Comparison of ENCODE assay signal across 8 cellular contexts in genomic region chr15:31352911-31353811, GRCh38. TPM values are rescaled to one million over a fixed set of nuclear protein-coding genes. Genes with fewer than 3 reads are reported as not detected.
DNase-seq lines count a peak whose midpoint lies in the region; ATAC-seq and TF ChIP-seq lines count a peak whose summit lies in the region.

No MANE protein-coding gene starts in this region.

- DNase-seq in G401 (ENCODE audit: low spot score) (peak; percentile 90), SK-N-MC (ENCODE audit: low read depth, low spot score) (no peak), cerebellar cortex (ENCODE audit: low spot score) (peak; percentile 90), right lobe of liver (peak in 1 of 3 donors; percentile 55), DMS114 treated with DMSO at 0.1 percent for 48 hours (lab: John Stamatoyannopoulos, UW; ENCODE audit: unreplicated experiment) (no peak)

- 0 out of 2 replicates have a peak, but pooled peaks cover 9% of the 10 kb centered on the region for H3K36me3 ChIP-seq in SK-N-MC (ENCODE audit: insufficient read depth, low read length)
- H3K36me3 ChIP-seq in right lobe of liver: no peaks in the 10 kb centered on the region
- H3K36me3 ChIP-seq in subcutaneous abdominal adipose tissue (ENCODE audit: control insufficient read depth in 5 of 5, insufficient read depth in 5 of 5, low read length in 5 of 5): peaks cover 0 to 12% (median 4%) of the 10 kb centered on the region in 5 donors

- H3K4me1 ChIP-seq in right lobe of liver (peaks cover 0 to 52% (median 29%) of the 10 kb centered on the region in 4 donors), subcutaneous abdominal adipose tissue (ENCODE audit: control insufficient read depth in 5 of 5, insufficient read depth in 5 of 5, low read length in 5 of 5) (peaks cover 39 to 95% (median 92%) of the 10 kb centered on the region in 5 donors)

- H3K27ac ChIP-seq in SK-N-MC (peak overlapping the region; percentile 82), right lobe of liver (peak overlapping the region; percentile 48 to 81 (median 69)), subcutaneous abdominal adipose tissue (ENCODE audit: low read depth, low read length) (peak overlapping the region; percentile 92)

- intact Hi-C loops in right lobe of liver (cut with DNase I): no loop called here

- peak overlapping the region; percentile 54 for H3K4me3 ChIP-seq in SK-N-MC
- no peak overlapping the region for H3K4me3 ChIP-seq in right lobe of liver
- peak overlapping the region; percentile 13 to 54 (median 44) for H3K4me3 ChIP-seq in subcutaneous abdominal adipose tissue (ENCODE audit: low read depth in 1 of 5, low read length in 5 of 5)

- no peak for TF ChIP-seq POLR2A in right lobe of liver (IDR thresholded peaks at IDR 0.05)

- H3K9ac ChIP-seq in SK-N-MC (ENCODE audit: insufficient read length): peak overlapping the region; percentile 68
- H3K9ac ChIP-seq in subcutaneous abdominal adipose tissue (ENCODE audit: low read length in 5 of 5): peak overlapping the region; percentile 18 to 72 (median 63)

- 9% methylated on average over 5 of the region's 14 CpGs for WGBS in right lobe of liver (ENCODE audit: insufficient coverage, low coverage, low lambda C conversion rate, missing lambda C conversion rate)

- no peaks in the 10 kb centered on the region for H3K9me3 ChIP-seq in SK-N-MC (ENCODE audit: low read depth, low read length)
- H3K9me3 ChIP-seq in right lobe of liver: no peaks in the 10 kb centered on the region
- H3K9me3 ChIP-seq in subcutaneous abdominal adipose tissue (ENCODE audit: control insufficient read depth in 5 of 5, low read length in 5 of 5): no peaks in the 10 kb centered on the region

- in situ Hi-C loops in G401 (cut with HindIII; ENCODE audit: low sequenced_read_pairs): no loop called here

- ATAC-seq in GM19468 (IDR thresholded peaks at IDR 0.05; ENCODE audit: extremely low read depth, unreplicated experiment): peak; percentile 66
- ATAC-seq in HG03558 (IDR thresholded peaks at IDR 0.05; ENCODE audit: extremely low read depth, unreplicated experiment): peak; percentile 41
- peak; percentile 28 to 52 (median 46) for ATAC-seq in right lobe of liver

- no peak for TF ChIP-seq CTCF in right lobe of liver (IDR thresholded peaks at IDR 0.05)

- no peaks in the 10 kb centered on the region for H3K27me3 ChIP-seq in right lobe of liver
- no peaks in the 10 kb centered on the region for H3K27me3 ChIP-seq in subcutaneous abdominal adipose tissue (ENCODE audit: control insufficient read depth in 5 of 5, insufficient read depth in 4 of 5, low read length in 5 of 5)

RNA-seq across cellular contexts. Expression of gene KLF13, which starts 26.5 kb away (rescaled TPM):
- total RNA-seq in G401 (2014; rRNA removed; shearing (Covaris generic)): 7.6 and 14.2 TPM in 2 replicates
- total RNA-seq in right lobe of liver: 10 to 100 TPM; 22.7 to 66.2 (median 28.5) TPM

Comparison
In these comparisons a context has a peak if more than half of its experiments do, and no peak if none do; other contexts are left out.
1. DNase-seq: peak in G401 (single experiment) and cerebellar cortex (single experiment); none in SK-N-MC (single experiment) and DMS114 treated with DMSO at 0.1 percent for 48 hours (single experiment).
2. H3K4me3 ChIP-seq: peak in SK-N-MC (single experiment) and subcutaneous abdominal adipose tissue (5 of 5); none in right lobe of liver (0 of 3).
3. Peak in every context shown above with its lines, with median percentiles within 50 percentile points of each other: ATAC-seq and H3K27ac ChIP-seq.